ENCODE assay signal across 8 cellular contexts in the genomic region with DNA sequence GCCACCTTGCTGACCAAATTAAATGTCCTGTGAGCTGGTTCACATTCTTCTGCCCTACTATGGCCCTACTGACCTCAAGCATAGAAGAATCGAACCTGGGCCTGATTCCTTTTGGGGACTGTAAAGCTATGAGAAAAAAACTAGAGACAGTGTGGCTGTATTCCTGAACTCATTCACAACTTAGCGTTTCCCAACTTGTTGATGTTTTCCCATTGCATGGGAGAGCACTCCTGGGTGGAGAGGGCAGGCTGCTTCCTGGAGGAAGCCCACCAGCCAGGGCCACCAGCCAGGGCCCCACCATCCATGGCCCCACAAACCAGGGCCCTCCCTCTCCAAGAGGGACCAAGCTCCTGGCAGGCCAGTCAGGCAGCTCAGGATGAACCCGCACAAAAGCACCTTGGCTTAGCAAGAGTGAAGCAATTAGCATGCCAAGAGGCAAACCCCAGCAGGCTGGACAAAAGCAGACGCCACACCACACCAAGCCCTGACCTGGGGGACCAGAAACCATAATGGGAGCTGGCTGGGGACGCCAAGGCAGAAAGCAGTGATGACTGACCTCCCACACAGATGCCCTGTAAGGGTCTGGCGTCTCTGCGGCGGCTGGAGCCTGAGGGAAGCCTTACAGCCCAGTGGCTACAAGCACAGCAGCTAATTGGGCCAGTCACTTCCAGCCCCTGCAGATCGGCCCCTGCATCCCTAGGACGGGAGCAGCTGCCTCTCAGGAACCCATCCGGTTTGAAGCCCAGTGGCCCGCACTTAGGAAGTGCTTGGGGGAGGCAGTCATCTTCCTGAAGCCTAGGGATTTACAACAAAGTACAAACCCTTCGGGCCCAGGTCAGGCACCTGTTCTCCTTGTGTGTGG. TPM values are rescaled to one million over a fixed set of nuclear protein-coding genes. Genes with fewer than 3 reads are reported as not detected.
A peak's percentile ranks its signal among the peaks of the same experiment; 100 is the strongest.
DNase-seq lines count a peak whose midpoint lies in the region; ATAC-seq, FAIRE-seq and TF ChIP-seq lines count a peak whose summit lies in the region.

No MANE protein-coding gene starts in this region.

- peak overlapping the region; percentile 62 for H3K9ac ChIP-seq in OCI-LY1 (ENCODE audit: low read length)

- no peaks in the 10 kb centered on the region; the same call in 1 of the 2 replicates for H3F3A ChIP-seq in OCI-LY1 (ENCODE audit: insufficient read depth, low read length)

- TF ChIP-seq CTCF in CD8-positive, alpha-beta T cell (IDR thresholded peaks at IDR 0.05) = no peak
- TF ChIP-seq CTCF in OCI-LY1 (IDR thresholded peaks at IDR 0.05; ENCODE audit: low read length) (no peak), esophagus muscularis mucosa (IDR thresholded peaks at IDR 0.05) (no peak), pancreas (IDR thresholded peaks at IDR 0.05) (no peak)

- WGBS in esophagus muscularis mucosa = 71% methylated on average over 13 of the region's 13 CpGs
- 51 to 59% methylated on average over 13 of the region's 13 CpGs for WGBS in pancreas, 2 donors

- peaks cover 7% of the 10 kb centered on the region for H3K36me3 ChIP-seq in CD8-positive, alpha-beta T cell (ENCODE audit: insufficient read depth, low read length)
- H3K36me3 ChIP-seq in OCI-LY1 (ENCODE audit: insufficient read depth, low read length) = peaks cover 7% of the 10 kb centered on the region; the same call in 1 of the 2 replicates
- peaks cover 0 to 11% (median 5%) of the 10 kb centered on the region in 4 donors for H3K36me3 ChIP-seq in esophagus muscularis mucosa
- H3K36me3 ChIP-seq in pancreas = no peaks in the 10 kb centered on the region

- H3K4me1 Mint-ChIP-seq in CD8-positive, alpha-beta T cell (ENCODE audit: low read depth) = peaks cover 61% of the 10 kb centered on the region

- H3K4me3 ChIP-seq in CD8-positive, alpha-beta T cell (ENCODE audit: low read depth, low read length) = peak overlapping the region; percentile 59
- H3K4me3 ChIP-seq in OCI-LY1 (ENCODE audit: low read depth, low read length, poor library complexity, severe bottlenecking) (peak overlapping the region; percentile 94), esophagus muscularis mucosa (peak overlapping the region; percentile 74 to 99 (median 94)), pancreas (peak overlapping the region in 2 of 4 donors; percentile 57 to 65)

- no peak for TF ChIP-seq EP300 in esophagus muscularis mucosa (IDR thresholded peaks at IDR 0.05)

- H2AFZ ChIP-seq in OCI-LY1 (ENCODE audit: low read length) = no peak overlapping the region

- CTCF ChIA-PET in CD8-positive, alpha-beta T cell (lab: Charles Lee) = interaction anchor here (0.8 to 2.1 kb wide), 4 partner anchors 11 to 67 kb away, joined by 3 to 17 read pairs (median 6); no protein-coding TSS in a partner anchor

- H3K79me2 ChIP-seq in OCI-LY1 (ENCODE audit: insufficient read depth, low read length) = peaks cover 39% of the 10 kb centered on the region

- H3K9me3 ChIP-seq in CD8-positive, alpha-beta T cell (ENCODE audit: low read length) = no peaks in the 10 kb centered on the region
- H3K9me3 ChIP-seq in OCI-LY1 (ENCODE audit: low read length) (no peaks in the 10 kb centered on the region), esophagus muscularis mucosa (no peaks in the 10 kb centered on the region), pancreas (no peaks in the 10 kb centered on the region)

- H3K4me3 Mint-ChIP-seq in CD8-positive, alpha-beta T cell = peak overlapping the region; percentile 99

- no peaks in the 10 kb centered on the region for H3K27me3 Mint-ChIP-seq in CD8-positive, alpha-beta T cell (ENCODE audit: low read depth)

- peaks cover 58% of the 10 kb centered on the region for H3K4me1 ChIP-seq in CD8-positive, alpha-beta T cell (ENCODE audit: insufficient read depth, low read length)
- H3K4me1 ChIP-seq in OCI-LY1 (ENCODE audit: insufficient read depth, low read length, severe bottlenecking) (peaks cover 71% of the 10 kb centered on the region), esophagus muscularis mucosa (peaks cover 78 to 84% (median 81%) of the 10 kb centered on the region in 4 donors), pancreas (peaks cover 56 to 58% (median 58%) of the 10 kb centered on the region in 3 donors)

- FAIRE-seq in pancreas (lab: Jason Lieb, UNC) = no peak
- FAIRE-seq in frontal cortex (lab: Jason Lieb, UNC) = no peak

- H3K27ac Mint-ChIP-seq in CD8-positive, alpha-beta T cell = peak overlapping the region; percentile 99

- no peak for TF ChIP-seq POLR2A in esophagus muscularis mucosa (IDR thresholded peaks at IDR 0.05; ENCODE audit: low read depth)

- H3K36me3 Mint-ChIP-seq in CD8-positive, alpha-beta T cell = peaks cover 35% of the 10 kb centered on the region

- no peak for ATAC-seq in CD8-positive, alpha-beta T cell
- ATAC-seq in pancreas = no peak
- no peak for ATAC-seq in HG02938 (IDR thresholded peaks at IDR 0.05; ENCODE audit: unreplicated experiment)

- intact Hi-C loops in CD8-positive, alpha-beta T cell (cut with DNase I, micrococcal nuclease) = loop anchor here in 1 of 2 experiments (1.0 to 10.0 kb wide), 4 partner anchors 13 to 144 kb away; no protein-coding TSS in a partner anchor
- intact Hi-C loops in esophagus muscularis mucosa (cut with DNase I) = loop anchor here (5.0 kb wide), 1 partner anchor 159 kb away; no protein-coding TSS in a partner anchor
- intact Hi-C loops in pancreas (cut with DNase I) = loop anchor here in 1 of 3 donors (10.0 kb wide), 1 partner anchor 161 kb away; no protein-coding TSS in a partner anchor

- no peaks in the 10 kb centered on the region for H3K9me2 ChIP-seq in OCI-LY1 (ENCODE audit: low read depth, low read length)

- H4K20me1 ChIP-seq in OCI-LY1 (ENCODE audit: insufficient read depth, low read length) = no peaks in the 10 kb centered on the region

- peak overlapping the region; percentile 59 for H3K27ac ChIP-seq in CD8-positive, alpha-beta T cell (ENCODE audit: low read depth, low read length)
- H3K27ac ChIP-seq in OCI-LY1 (ENCODE audit: low read depth, low read length, poor library complexity, severe bottlenecking) (peak overlapping the region; percentile 96), esophagus muscularis mucosa (replicated peaks in 1 of 4) (peak overlapping the region; percentile 67 to 97 (median 92)), pancreas (peak overlapping the region; percentile 44 to 90 (median 57))

- H3K9me3 Mint-ChIP-seq in CD8-positive, alpha-beta T cell = no peaks in the 10 kb centered on the region

- no peak for DNase-seq in CD8-positive, alpha-beta T cell
- DNase-seq in esophagus muscularis mucosa (ENCODE audit: extremely low spot score) (no peak), pancreas (peak in 1 of 6 donors; percentile 61), kidney tubule cell (ENCODE audit: low spot score) (no peak), frontal cortex (ENCODE audit: low spot score in 2 of 2) (no peak), NCI-H2107 (lab: John Stamatoyannopoulos, UW) (no peak)

- peak overlapping the region; percentile 77 for H3K4me2 ChIP-seq in OCI-LY1 (ENCODE audit: low read length)

- no peaks in the 10 kb centered on the region for H3K27me3 ChIP-seq in CD8-positive, alpha-beta T cell (ENCODE audit: insufficient read depth, low read length)
- H3K27me3 ChIP-seq in OCI-LY1 (ENCODE audit: insufficient read depth, low read length) = no peaks in the 10 kb centered on the region
- no peaks in the 10 kb centered on the region for H3K27me3 ChIP-seq in esophagus muscularis mucosa
- H3K27me3 ChIP-seq in pancreas = no peaks in the 10 kb centered on the region

- POLR2A ChIA-PET in CD8-positive, alpha-beta T cell (lab: Charles Lee) = interaction anchor here (0.7 to 2.7 kb wide), 5 partner anchors 10 to 56 kb away, joined by 3 to 19 read pairs (median 3); partner anchors contain the start of gene TBC1D22A

RNA-seq across cellular contexts. Expression of gene CERK, which starts 2.1 kb away (rescaled TPM):
- total RNA-seq in CD8-positive, alpha-beta T cell = 10 to 100 TPM; 93.5 to 95.0 TPM
- total RNA-seq in esophagus muscularis mucosa = 10 to 100 TPM; 37.3 to 51.1 (median 48.0) TPM
- 10 to 100 TPM; 24.7 to 32.7 (median 29.7) TPM for total RNA-seq in pancreas
- polyA plus RNA-seq in pancreas = 10 to 100 TPM; 12.7 to 30.0 TPM
- 35.1 TPM for total RNA-seq in frontal cortex

RNA-seq across cellular contexts. Expression of gene TBC1D22A, which starts 26.5 kb away (rescaled TPM):
- 10 to 100 TPM; 21.8 to 27.4 TPM for total RNA-seq in CD8-positive, alpha-beta T cell
- total RNA-seq in esophagus muscularis mucosa = 10 to 100 TPM; 15.2 to 20.7 (median 18.8) TPM
- 10 to 100 TPM; 14.3 to 17.6 (median 16.3) TPM for total RNA-seq in pancreas
- 10 to 100 TPM; 12.0 to 12.8 TPM for polyA plus RNA-seq in pancreas
- total RNA-seq in frontal cortex = 5.3 TPM
